In genomic region chr10:12717981-12718707, GRCh38 we compare ENCODE assay signal across 13 cellular contexts.
DNase-seq lines count a peak whose midpoint lies in the region; ATAC-seq and TF ChIP-seq lines count a peak whose summit lies in the region.
"Had no signal": no experiment of that assay in that cellular context is flagged by ENCODE, and none has a peak within 500 bp of the region (broad histone marks: within the 10 kb centered on the region; RNA-seq: fewer than 3 reads in every experiment).

No MANE protein-coding gene starts in this region.

- intact Hi-C loops in Panc1 (cut with micrococcal nuclease; ENCODE audit: unreplicated experiment): loop anchor here (10.0 kb wide), 1 partner anchor 187 kb away; no protein-coding TSS in a partner anchor

- H3K36me3 ChIP-seq in GM23338 (ENCODE audit: insufficient read depth): no peaks in the 10 kb centered on the region
- H3K36me3 ChIP-seq in Panc1 (ENCODE audit: control insufficient read depth, insufficient read depth, low read length): no peaks in the 10 kb centered on the region

- no peaks in the 10 kb centered on the region for H3K9me2 ChIP-seq in GM23338 (ENCODE audit: insufficient read depth)

- H3F3A ChIP-seq in GM23338 (replicated peaks; ENCODE audit: low read depth): no peaks in the 10 kb centered on the region

- no peak overlapping the region for H3K27ac Mint-ChIP-seq in GM23338
- no peak overlapping the region for H3K27ac Mint-ChIP-seq in nephron
- H3K27ac Mint-ChIP-seq: activated CD8-positive, alpha-beta memory T cell treated with anti-CD3 and anti-CD28 coated beads, Interleukin-2, amount 10 ng/mL, durations not matched to agents 7 days and 5 days; T-helper 2 cell treated with Interferon-gamma antibody and Interleukin-4, amounts not matched to agents 5 μg/mL and 100 μg/mL, for 36 hours had no signal

- H3K36me3 Mint-ChIP-seq in GM23338 (ENCODE audit: low read depth): no peaks in the 10 kb centered on the region
- no peaks in the 10 kb centered on the region for H3K36me3 Mint-ChIP-seq in nephron (ENCODE audit: low read depth)

- DNase-seq in GM23338 (ENCODE audit: low spot score) (peak; percentile 42), Panc1 (ENCODE audit: low read depth, low spot score) (no peak), epithelial cell of prostate (ENCODE audit: low read depth, low spot score) (peak; percentile 73), MV-4-11 (lab: John Stamatoyannopoulos, UW) (no peak), GM03348 (ENCODE audit: low spot score) (no peak), 8988T (no peak)
- DNase-seq: activated CD8-positive, alpha-beta memory T cell treated with anti-CD3 and anti-CD28 coated beads, Interleukin-2, amount 10 ng/mL, durations not matched to agents 7 days and 5 days; anterior cingulate cortex; NCI-H1105 treated with DMSO at 0.1 percent for 48 hours had no signal

- in situ Hi-C loops in Panc1 (cut with HindIII; ENCODE audit: low pct_unique_long_range_greater_than_20kb, low sequenced_read_pairs): no loop called here

- no peaks in the 10 kb centered on the region for H3K9me3 ChIP-seq in Panc1 (ENCODE audit: control insufficient read depth, insufficient read depth, low read depth, low read length)

- ATAC-seq in GM23338 (no peak; the same call in 2 of the 3 replicates), Panc1 (no peak), HG02763 (IDR thresholded peaks at IDR 0.05; ENCODE audit: unreplicated experiment) (no peak)
- ATAC-seq: activated CD8-positive, alpha-beta memory T cell treated with anti-CD3 and anti-CD28 coated beads, Interleukin-2, amount 10 ng/mL, durations not matched to agents 7 days and 5 days; sciatic nerve had no signal

- no peaks in the 10 kb centered on the region for H3K4me1 ChIP-seq in GM23338 (ENCODE audit: insufficient read depth)
- H3K4me1 ChIP-seq in Panc1 (ENCODE audit: control insufficient read depth, insufficient read depth, low read length): peaks cover 6% of the 10 kb centered on the region

- H2AFZ ChIP-seq in GM23338: no peak overlapping the region

- H3K27me3 ChIP-seq in GM23338 (ENCODE audit: insufficient read depth) (no peaks in the 10 kb centered on the region), Panc1 (ENCODE audit: control insufficient read depth, insufficient read depth, low read length) (no peaks in the 10 kb centered on the region)

- H3K4me3 ChIP-seq in GM23338: no peak overlapping the region
- H3K4me3 ChIP-seq in Panc1 (ENCODE audit: low read depth in 2 of 2, low read length in 2 of 2): no peak overlapping the region

- H3K27me3 Mint-ChIP-seq in GM23338 (ENCODE audit: insufficient read depth, low read depth, poor library complexity) (peaks cover 4% of the 10 kb centered on the region), nephron (ENCODE audit: low read depth) (no peaks in the 10 kb centered on the region)
- H3K27me3 Mint-ChIP-seq: activated CD8-positive, alpha-beta memory T cell treated with anti-CD3 and anti-CD28 coated beads, Interleukin-2, amount 10 ng/mL, durations not matched to agents 7 days and 5 days had no signal

- H3K4me1 Mint-ChIP-seq in GM23338: no peaks in the 10 kb centered on the region
- H3K4me1 Mint-ChIP-seq in nephron: peaks cover 14% of the 10 kb centered on the region

- no peaks in the 10 kb centered on the region for H4K20me1 ChIP-seq in GM23338 (replicated peaks; ENCODE audit: insufficient read depth)

- H3K9me3 Mint-ChIP-seq in GM23338 (no peaks in the 10 kb centered on the region), nephron (no peaks in the 10 kb centered on the region)
- H3K9me3 Mint-ChIP-seq: T-helper 2 cell treated with Interferon-gamma antibody and Interleukin-4, amounts not matched to agents 5 μg/mL and 100 μg/mL, for 36 hours had no signal

- no peak overlapping the region for H3K4me3 Mint-ChIP-seq in GM23338
- no peak overlapping the region for H3K4me3 Mint-ChIP-seq in nephron
- H3K4me3 Mint-ChIP-seq: activated CD8-positive, alpha-beta memory T cell treated with anti-CD3 and anti-CD28 coated beads, Interleukin-2, amount 10 ng/mL, durations not matched to agents 7 days and 5 days; T-helper 2 cell treated with Interferon-gamma antibody and Interleukin-4, amounts not matched to agents 5 μg/mL and 100 μg/mL, for 36 hours had no signal

- no peaks in the 10 kb centered on the region for H3K79me2 ChIP-seq in GM23338 (replicated peaks; ENCODE audit: insufficient read depth)

- no peak overlapping the region for H3K27ac ChIP-seq in GM23338 (ENCODE audit: low read depth)
- no peak overlapping the region for H3K27ac ChIP-seq in Panc1 (ENCODE audit: low read length)
- peak overlapping the region; percentile 67 for H3K27ac ChIP-seq in epithelial cell of prostate

- peak; percentile 49 to 50 for TF ChIP-seq CTCF in GM23338 (conservative IDR thresholded peaks at IDR 0.05; ENCODE audit: low read depth in 2 of 2)
- TF ChIP-seq CTCF in Panc1 (IDR thresholded peaks at IDR 0.05): peak; percentile 36; the same call in 1 of the 2 replicates
- TF ChIP-seq CTCF in nephron (IDR thresholded peaks at IDR 0.05; ENCODE audit: unreplicated experiment in 3 of 3): peak; percentile 24 to 37 (median 32)

- POLR2A ChIA-PET in Panc1 (lab: Charles Lee): no interaction called here

- H3K4me2 ChIP-seq in GM23338: no peak overlapping the region

- CTCF ChIA-PET in Panc1 (lab: Charles Lee): interaction anchor here (0.6 kb wide), 3 partner anchors 52 to 375 kb away, joined by 3 to 8 read pairs (median 5); no protein-coding TSS in a partner anchor

- no TSS peak for BruUV-seq in Panc1 (replicated peaks; lab: Mats Ljungman, UMichigan)

TF ChIP-seq in GM23338, 12 proteins besides CTCF, POLR2A, EP300 and RAD21 (continues in another document):
- no peak for TF ChIP-seq ZNF114 (CRISPR knock-in tag; IDR thresholded peaks at IDR 0.05)
- TF ChIP-seq ZNF331 (CRISPR knock-in tag; IDR thresholded peaks at IDR 0.05; ENCODE audit: low read depth): no peak
- TF ChIP-seq, protein P1, sequence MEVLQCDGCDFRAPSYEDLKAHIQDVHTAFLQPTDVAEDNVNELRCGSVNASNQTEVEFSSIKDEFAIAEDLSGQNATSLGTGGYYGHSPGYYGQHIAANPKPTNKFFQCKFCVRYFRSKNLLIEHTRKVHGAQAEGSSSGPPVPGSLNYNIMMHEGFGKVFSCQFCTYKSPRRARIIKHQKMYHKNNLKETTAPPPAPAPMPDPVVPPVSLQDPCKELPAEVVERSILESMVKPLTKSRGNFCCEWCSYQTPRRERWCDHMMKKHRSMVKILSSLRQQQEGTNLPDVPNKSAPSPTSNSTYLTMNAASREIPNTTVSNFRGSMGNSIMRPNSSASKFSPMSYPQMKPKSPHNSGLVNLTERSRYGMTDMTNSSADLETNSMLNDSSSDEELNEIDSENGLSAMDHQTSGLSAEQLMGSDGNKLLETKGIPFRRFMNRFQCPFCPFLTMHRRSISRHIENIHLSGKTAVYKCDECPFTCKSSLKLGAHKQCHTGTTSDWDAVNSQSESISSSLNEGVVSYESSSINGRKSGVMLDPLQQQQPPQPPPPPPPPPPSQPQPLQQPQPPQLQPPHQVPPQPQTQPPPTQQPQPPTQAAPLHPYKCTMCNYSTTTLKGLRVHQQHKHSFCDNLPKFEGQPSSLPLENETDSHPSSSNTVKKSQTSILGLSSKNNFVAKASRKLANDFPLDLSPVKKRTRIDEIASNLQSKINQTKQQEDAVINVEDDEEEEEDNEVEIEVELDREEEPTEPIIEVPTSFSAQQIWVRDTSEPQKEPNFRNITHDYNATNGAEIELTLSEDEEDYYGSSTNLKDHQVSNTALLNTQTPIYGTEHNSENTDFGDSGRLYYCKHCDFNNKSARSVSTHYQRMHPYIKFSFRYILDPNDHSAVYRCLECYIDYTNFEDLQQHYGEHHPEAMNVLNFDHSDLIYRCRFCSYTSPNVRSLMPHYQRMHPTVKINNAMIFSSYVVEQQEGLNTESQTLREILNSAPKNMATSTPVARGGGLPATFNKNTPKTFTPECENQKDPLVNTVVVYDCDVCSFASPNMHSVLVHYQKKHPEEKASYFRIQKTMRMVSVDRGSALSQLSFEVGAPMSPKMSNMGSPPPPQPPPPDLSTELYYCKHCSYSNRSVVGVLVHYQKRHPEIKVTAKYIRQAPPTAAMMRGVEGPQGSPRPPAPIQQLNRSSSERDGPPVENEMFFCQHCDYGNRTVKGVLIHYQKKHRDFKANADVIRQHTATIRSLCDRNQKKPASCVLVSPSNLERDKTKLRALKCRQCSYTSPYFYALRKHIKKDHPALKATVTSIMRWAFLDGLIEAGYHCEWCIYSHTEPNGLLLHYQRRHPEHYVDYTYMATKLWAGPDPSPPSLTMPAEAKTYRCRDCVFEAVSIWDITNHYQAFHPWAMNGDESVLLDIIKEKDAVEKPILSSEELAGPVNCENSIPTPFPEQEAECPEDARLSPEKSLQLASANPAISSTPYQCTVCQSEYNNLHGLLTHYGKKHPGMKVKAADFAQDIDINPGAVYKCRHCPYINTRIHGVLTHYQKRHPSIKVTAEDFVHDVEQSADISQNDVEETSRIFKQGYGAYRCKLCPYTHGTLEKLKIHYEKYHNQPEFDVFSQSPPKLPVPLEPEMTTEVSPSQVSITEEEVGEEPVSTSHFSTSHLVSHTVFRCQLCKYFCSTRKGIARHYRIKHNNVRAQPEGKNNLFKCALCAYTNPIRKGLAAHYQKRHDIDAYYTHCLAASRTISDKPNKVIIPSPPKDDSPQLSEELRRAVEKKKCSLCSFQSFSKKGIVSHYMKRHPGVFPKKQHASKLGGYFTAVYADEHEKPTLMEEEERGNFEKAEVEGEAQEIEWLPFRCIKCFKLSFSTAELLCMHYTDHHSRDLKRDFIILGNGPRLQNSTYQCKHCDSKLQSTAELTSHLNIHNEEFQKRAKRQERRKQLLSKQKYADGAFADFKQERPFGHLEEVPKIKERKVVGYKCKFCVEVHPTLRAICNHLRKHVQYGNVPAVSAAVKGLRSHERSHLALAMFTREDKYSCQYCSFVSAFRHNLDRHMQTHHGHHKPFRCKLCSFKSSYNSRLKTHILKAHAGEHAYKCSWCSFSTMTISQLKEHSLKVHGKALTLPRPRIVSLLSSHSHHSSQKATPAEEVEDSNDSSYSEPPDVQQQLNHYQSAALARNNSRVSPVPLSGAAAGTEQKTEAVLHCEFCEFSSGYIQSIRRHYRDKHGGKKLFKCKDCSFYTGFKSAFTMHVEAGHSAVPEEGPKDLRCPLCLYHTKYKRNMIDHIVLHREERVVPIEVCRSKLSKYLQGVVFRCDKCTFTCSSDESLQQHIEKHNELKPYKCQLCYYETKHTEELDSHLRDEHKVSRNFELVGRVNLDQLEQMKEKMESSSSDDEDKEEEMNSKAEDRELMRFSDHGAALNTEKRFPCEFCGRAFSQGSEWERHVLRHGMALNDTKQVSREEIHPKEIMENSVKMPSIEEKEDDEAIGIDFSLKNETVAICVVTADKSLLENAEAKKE (CRISPR knock-in tag; IDR thresholded peaks at IDR 0.05): no peak
- TF ChIP-seq NANOG (IDR thresholded peaks at IDR 0.05; ENCODE audit: borderline replicate concordance): no peak

Comparison
In these comparisons a context has a peak if more than half of its experiments do, and no peak if none do; other contexts are left out.
1. DNase-seq: peak in GM23338 (single experiment) and epithelial cell of prostate (single experiment); none in Panc1 (single experiment), MV-4-11 (single experiment), GM03348 (single experiment) and 8988T (single experiment).
2. Peak in every context shown above with its lines, with median percentiles within 50 percentile points of each other: CTCF ChIP-seq.